ENCODE assay signal across 8 cellular contexts in genomic region chr9:12774861-12775367, GRCh38. TPM values are rescaled to one million over a fixed set of nuclear protein-coding genes. Genes with fewer than 3 reads are reported as not detected.
A peak's percentile ranks its signal among the peaks of the same experiment; 100 is the strongest.
DNase-seq lines count a peak whose midpoint lies in the region; ATAC-seq and TF ChIP-seq lines count a peak whose summit lies in the region.

TSS of gene LURAP1L (plus strand) at chr9:12775020. CDS start at chr9:12775716, 696 bp downstream.

- H3K4me1 ChIP-seq in heart left ventricle, result peaks cover 0 to 28% (median 7%) of the 10 kb centered on the region in 12 donors
- no peaks in the 10 kb centered on the region for H3K4me1 ChIP-seq in ovary (ENCODE audit: insufficient read depth)

- intact Hi-C loops in heart left ventricle (cut with DNase I), result loop anchor here in 9 of 10 donors (2.0 to 10.0 kb wide), 10 partner anchors 37 to 210 kb away; no protein-coding TSS in a partner anchor
- intact Hi-C loops in ovary (cut with DNase I), result no loop called here

- H3K9me3 ChIP-seq in heart left ventricle (no peaks in the 10 kb centered on the region), ovary (no peaks in the 10 kb centered on the region)

- TF ChIP-seq POLR2A in heart left ventricle (IDR thresholded peaks at IDR 0.05) (peak in 1 of 2 donors; percentile 45), ovary (IDR thresholded peaks at IDR 0.05) (no peak)

- H3K27ac ChIP-seq in adipose tissue (ENCODE audit: low read depth, low read length) (peak within 1 kb of the TSS; percentile 65), heart left ventricle (peak within 1 kb of the TSS; percentile 79 to 92 (median 86)), ovary (peak within 1 kb of the TSS; percentile 70 to 75)

- ATAC-seq in heart left ventricle, result peak; percentile 57 to 77 (median 75)
- no peak for ATAC-seq in GM18870 (IDR thresholded peaks at IDR 0.05; ENCODE audit: unreplicated experiment)

- H3K27me3 ChIP-seq in heart left ventricle (no peaks in the 10 kb centered on the region), ovary (no peaks in the 10 kb centered on the region)

- TF ChIP-seq EP300 in ovary (IDR thresholded peaks at IDR 0.05), result no peak

- DNase-seq in EH (ENCODE audit: low read depth), result peak; percentile 52
- DNase-seq in NCI-H146 treated with DMSO at 0.1 percent for 48 hours (lab: John Stamatoyannopoulos, UW; ENCODE audit: unreplicated experiment), result peak; percentile 63
- DNase-seq in heart left ventricle, result peak in 4 of 5 donors; percentile 30 to 53 (median 38)
- peak in 4 of 5 donors; percentile 24 to 57 (median 27) for DNase-seq in ovary
- no peak for DNase-seq in GM19238 (ENCODE audit: insufficient read length, low spot score)
- DNase-seq in SIG-M5 treated with dmso at 0.1 percent for 504 hours (lab: John Stamatoyannopoulos, UW; ENCODE audit: unreplicated experiment), result no peak

- H3K36me3 ChIP-seq in heart left ventricle, result no peaks in the 10 kb centered on the region
- no peaks in the 10 kb centered on the region for H3K36me3 ChIP-seq in ovary

- H3K4me3 ChIP-seq in heart left ventricle (peak within 1 kb of the TSS; percentile 66 to 89 (median 80)), ovary (peak within 1 kb of the TSS; percentile 75)

- TF ChIP-seq CTCF in heart left ventricle (IDR thresholded peaks at IDR 0.05) (no peak), ovary (IDR thresholded peaks at IDR 0.05) (no peak)

- WGBS in adipose tissue, 3 donors, result 0 to 1% (median 1%) methylated on average over 17 of the region's 17 CpGs
- 0 to 1% (median 0%) methylated on average over 17 of the region's 17 CpGs for WGBS in heart left ventricle, 4 donors
- WGBS in ovary, 3 donors, result 0 to 1% (median 0%) methylated on average over 17 of the region's 17 CpGs

RNA-seq across cellular contexts. Expression of gene LURAP1L, which starts in this region (rescaled TPM):
- polyA plus RNA-seq in adipose tissue (10 to 100 TPM in 2 of 3 donors, 1 to 10 TPM in 1; 9.9 to 18.7 (median 11.1) TPM), heart left ventricle (1 to 10 TPM; 1.4 to 2.9 TPM), ovary (10 to 100 TPM in 1 of 2 donors, 1 to 10 TPM in 1; 5.9 to 10.8 TPM)
- total RNA-seq in heart left ventricle (1 to 10 TPM; 1.7 to 5.7 (median 3.0) TPM), ovary (1 to 10 TPM; 1.7 to 5.1 (median 3.0) TPM)

Comparison
In these comparisons a context has a peak if more than half of its experiments do, and no peak if none do; other contexts are left out.
1. DNase-seq: peak in EH (single experiment), NCI-H146 treated with DMSO at 0.1 percent for 48 hours (single experiment), heart left ventricle (4 of 5) and ovary (4 of 5); none in GM19238 (single experiment) and SIG-M5 treated with dmso at 0.1 percent for 504 hours (single experiment).
2. intact Hi-C loops: an anchor here in heart left ventricle (2.0 to 10.0 kb wide); none called in ovary.
3. Peak in every context shown above with its lines, with median percentiles within 50 percentile points of each other: H3K27ac ChIP-seq.